In genomic region chr14:55170526-55170925, GRCh38 we compare ENCODE assay signal across 18 cellular contexts. TPM values are rescaled to one million over a fixed set of nuclear protein-coding genes. Genes with fewer than 3 reads are reported as not detected.
DNase-seq lines count a peak whose midpoint lies in the region; ATAC-seq, FAIRE-seq and TF ChIP-seq lines count a peak whose summit lies in the region.
"Had no signal": no experiment of that assay in that cellular context is flagged by ENCODE, and none has a peak within 500 bp of the region (broad histone marks: within the 10 kb centered on the region; RNA-seq: fewer than 3 reads in every experiment).

No MANE protein-coding gene starts in this region.

- H3K4me1 ChIP-seq in SK-N-SH (ENCODE audit: control insufficient read depth in 1 of 2, insufficient read depth in 2 of 2, low read depth in 1 of 2, low read length in 1 of 2) (no peaks in the 10 kb centered on the region), astrocyte (ENCODE audit: insufficient read depth, low read length) (no peaks in the 10 kb centered on the region)
- H3K4me1 ChIP-seq: A549, BE2C, Caco-2, HAP-1 had no signal

- H3K4me1 Mint-ChIP-seq in astrocyte (ENCODE audit: low read depth, unreplicated experiment): no peaks in the 10 kb centered on the region
- no peaks in the 10 kb centered on the region for H3K4me1 Mint-ChIP-seq in activated T-helper 17 cell treated with anti-CD3 and anti-CD28 coated beads, Interleukin-2, amount 50 U/mL, for 72 hours

- H3K4me3 ChIP-seq in SK-N-SH (ENCODE audit: low read depth in 2 of 2, low read length in 1 of 2) (no peak overlapping the region), astrocyte (ENCODE audit: insufficient read depth, low read depth, low read length) (no peak overlapping the region)
- H3K4me3 ChIP-seq: A549, HAP-1 had no signal

- H3K36me3 ChIP-seq in SK-N-SH (replicated peaks in 1 of 2; ENCODE audit: control insufficient read depth in 1 of 2, insufficient read depth in 2 of 2, low read length in 1 of 2) (peaks cover 8 to 27% of the 10 kb centered on the region in 2 experiments), astrocyte (ENCODE audit: insufficient read depth, low read length) (peaks cover 2% of the 10 kb centered on the region)

- H3K79me2 ChIP-seq in SK-N-SH (ENCODE audit: insufficient read depth) (no peaks in the 10 kb centered on the region), astrocyte (ENCODE audit: insufficient read depth, low read length) (no peaks in the 10 kb centered on the region)

- H3K9me3 Mint-ChIP-seq in astrocyte (ENCODE audit: unreplicated experiment): no peaks in the 10 kb centered on the region
- no peaks in the 10 kb centered on the region for H3K9me3 Mint-ChIP-seq in activated T-helper 17 cell treated with anti-CD3 and anti-CD28 coated beads, Interleukin-2, amount 50 U/mL, for 72 hours
- H3K9me3 Mint-ChIP-seq: CD4-positive, CD25-positive, alpha-beta regulatory T cell had no signal

- H2AFZ ChIP-seq in SK-N-SH (ENCODE audit: low read depth): 0 out of 2 replicates have a peak overlapping the region, but pooled peaks have one; percentile 1
- H2AFZ ChIP-seq in astrocyte (ENCODE audit: low read depth, low read length): no peak overlapping the region

- H3K9me3 ChIP-seq in SK-N-SH (no peaks in the 10 kb centered on the region), astrocyte (ENCODE audit: insufficient read depth, low read depth, low read length) (no peaks in the 10 kb centered on the region)
- H3K9me3 ChIP-seq: A549, BE2C, Caco-2, HAP-1 had no signal

- H3K27ac ChIP-seq in SK-N-SH (ENCODE audit: low read depth in 2 of 2, low read length in 1 of 2) (no peak overlapping the region), astrocyte (ENCODE audit: low read depth, low read length) (no peak overlapping the region)
- H3K27ac ChIP-seq: 22Rv1, A549 had no signal

- no peak for ATAC-seq in SK-N-SH treated with all-trans-retinoic acid at 6 μM for 48 hours
- no peak for ATAC-seq in activated T-helper 17 cell treated with anti-CD3 and anti-CD28 coated beads, Interleukin-2, amount 50 U/mL, for 72 hours (replicated peaks)
- no peak for ATAC-seq in HG03520 (IDR thresholded peaks at IDR 0.05; ENCODE audit: unreplicated experiment)
- ATAC-seq: A549 had no signal

- H3K27me3 Mint-ChIP-seq in astrocyte (ENCODE audit: low read depth, unreplicated experiment): no peaks in the 10 kb centered on the region
- H3K27me3 Mint-ChIP-seq in activated T-helper 17 cell treated with anti-CD3 and anti-CD28 coated beads, Interleukin-2, amount 50 U/mL, for 72 hours: no peaks in the 10 kb centered on the region
- H3K27me3 Mint-ChIP-seq: CD4-positive, CD25-positive, alpha-beta regulatory T cell had no signal

- H3F3A ChIP-seq in SK-N-SH (replicated peaks; ENCODE audit: insufficient read depth): no peaks in the 10 kb centered on the region

- no peaks in the 10 kb centered on the region for H3K36me3 Mint-ChIP-seq in astrocyte (ENCODE audit: low read depth, unreplicated experiment)
- H3K36me3 Mint-ChIP-seq in activated T-helper 17 cell treated with anti-CD3 and anti-CD28 coated beads, Interleukin-2, amount 50 U/mL, for 72 hours (ENCODE audit: low read depth): peaks cover 15% of the 10 kb centered on the region
- H3K36me3 Mint-ChIP-seq: CD4-positive, CD25-positive, alpha-beta regulatory T cell had no signal

- no peak for DNase-seq in SK-N-SH
- no peak for DNase-seq in astrocyte (ENCODE audit: low read depth)
- peak; percentile 28 for DNase-seq in fibroblast of peridontal ligament (ENCODE audit: extremely low read depth)
- DNase-seq in OCI-M1 (lab: John Stamatoyannopoulos, UW): no peak
- DNase-seq in globus pallidus (ENCODE audit: low spot score): no peak
- DNase-seq: BE2C; C1 segment of cervical spinal cord; Caco-2; CD4-positive, CD25-positive, alpha-beta regulatory T cell had no signal

- POLR2A ChIA-PET in SK-N-SH (lab: Yijun Ruan, JAX): no interaction called here

- TF ChIP-seq RAD21 in SK-N-SH (IDR thresholded peaks at IDR 0.05; ENCODE audit: low read length): no peak

- CTCF ChIA-PET in SK-N-SH (lab: Yijun Ruan, JAX): interaction anchor here (1.1 to 1.7 kb wide), 3 partner anchors 10 to 119 kb away, joined by 4 to 6 read pairs (median 4); partner anchors contain the start of gene MAPK1IP1L

- no peak for TF ChIP-seq EP300 in SK-N-SH (IDR thresholded peaks at IDR 0.05; ENCODE audit: borderline replicate concordance in 1 of 2, low read depth in 1 of 2, low read length in 1 of 2)

- H3K9me2 ChIP-seq in SK-N-SH: no peaks in the 10 kb centered on the region

- H3K27ac Mint-ChIP-seq in astrocyte (ENCODE audit: unreplicated experiment): no peak overlapping the region
- no peak overlapping the region for H3K27ac Mint-ChIP-seq in activated T-helper 17 cell treated with anti-CD3 and anti-CD28 coated beads, Interleukin-2, amount 50 U/mL, for 72 hours

- H3K4me2 ChIP-seq in SK-N-SH (no peak overlapping the region), astrocyte (ENCODE audit: low read length) (no peak overlapping the region)
- H3K4me2 ChIP-seq: A549 had no signal

- no peaks in the 10 kb centered on the region for H3K27me3 ChIP-seq in SK-N-SH (ENCODE audit: insufficient read depth)
- no peaks in the 10 kb centered on the region for H3K27me3 ChIP-seq in astrocyte (ENCODE audit: insufficient read depth, low read length)
- H3K27me3 ChIP-seq: BE2C had no signal

- no peak overlapping the region for H3K4me3 Mint-ChIP-seq in astrocyte (ENCODE audit: unreplicated experiment)
- no peak overlapping the region for H3K4me3 Mint-ChIP-seq in activated T-helper 17 cell treated with anti-CD3 and anti-CD28 coated beads, Interleukin-2, amount 50 U/mL, for 72 hours
- H3K4me3 Mint-ChIP-seq: CD4-positive, CD25-positive, alpha-beta regulatory T cell had no signal

- peak; percentile 20 for FAIRE-seq in astrocyte (lab: Jason Lieb, UNC)
- FAIRE-seq: G401.6, GM12891, GM19239 had no signal

- TF ChIP-seq CTCF in SK-N-SH (IDR thresholded peaks at IDR 0.05) (no peak), astrocyte (IDR thresholded peaks at IDR 0.05; ENCODE audit: insufficient read depth, low read depth, low read length) (no peak)

- 79% methylated on average over 2 of the region's 2 CpGs for WGBS in SK-N-SH (ENCODE audit: low lambda C conversion rate)

- H4K20me1 ChIP-seq in SK-N-SH (ENCODE audit: insufficient read depth) (no peaks in the 10 kb centered on the region), astrocyte (ENCODE audit: insufficient read depth, low read length) (no peaks in the 10 kb centered on the region)

- H3K9ac ChIP-seq in SK-N-SH (no peak overlapping the region), astrocyte (ENCODE audit: low read length) (no peak overlapping the region)

TF ChIP-seq in SK-N-SH, 30 proteins besides CTCF, POLR2A, EP300 and RAD21:
- no peak for TF ChIP-seq USF1 (IDR thresholded peaks at IDR 0.05; ENCODE audit: borderline replicate concordance, low read depth)
- TF ChIP-seq GABPA (IDR thresholded peaks at IDR 0.05; ENCODE audit: low read depth): no peak
- TF ChIP-seq EZH2phosphoT487 (IDR thresholded peaks at IDR 0.05; ENCODE audit: borderline replicate concordance, low read depth): no peak

TF ChIP-seq in SK-N-SH treated with all-trans-retinoic acid at 6 μM for 48 hours, 23 proteins besides CTCF, POLR2A, EP300 and RAD21 (continues in another document):
- TF ChIP-seq CSRNP3 (CRISPR knock-in tag; IDR thresholded peaks at IDR 0.05) (no peak), TSHZ2 (CRISPR knock-in tag; IDR thresholded peaks at IDR 0.05) (no peak), ZNF70 (CRISPR knock-in tag; IDR thresholded peaks at IDR 0.05) (no peak), TOX (CRISPR knock-in tag; IDR thresholded peaks at IDR 0.05; ENCODE audit: borderline replicate concordance) (no peak)

RNA-seq across cellular contexts. Expression of gene DLGAP5, which starts 20.9 kb away (rescaled TPM):
- 6.2 and 6.4 TPM in 2 replicates for polyA plus RNA-seq in SK-N-SH (2012; rRNA removed)
- 8.8 and 11.0 TPM in 2 replicates for polyA plus RNA-seq in SK-N-SH (2012; cell fraction: cytosol; rRNA removed)
- 2.9 and 7.2 TPM in 2 replicates for polyA plus RNA-seq in SK-N-SH (2012; cell fraction: nucleus; rRNA removed)
- 2.2 and 5.4 TPM in 2 replicates for total RNA-seq in astrocyte
- total RNA-seq in activated T-helper 17 cell treated with anti-CD3 and anti-CD28 coated beads, Interleukin-2, amount 50 U/mL, for 72 hours: 100 to 1,000 TPM in 1 of 2 donors, 10 to 100 TPM in 1; 93.8 to 102 TPM

RNA-seq across cellular contexts. Expression of gene LGALS3, which starts 41.5 kb away (rescaled TPM):
- 59.5 and 59.8 TPM in 2 replicates for polyA plus RNA-seq in SK-N-SH (2012; rRNA removed)
- 50.7 and 56.5 TPM in 2 replicates for polyA plus RNA-seq in SK-N-SH (2012; cell fraction: cytosol; rRNA removed)
- 51.5 and 55.5 TPM in 2 replicates for polyA plus RNA-seq in SK-N-SH (2012; cell fraction: nucleus; rRNA removed)
- 37.4 and 48.3 TPM in 2 replicates for total RNA-seq in astrocyte
- total RNA-seq in activated T-helper 17 cell treated with anti-CD3 and anti-CD28 coated beads, Interleukin-2, amount 50 U/mL, for 72 hours: 100 to 1,000 TPM in 1 of 2 donors, 10 to 100 TPM in 1; 63.4 to 258 TPM

Comparison
In these comparisons a context has a peak if more than half of its experiments do, and no peak if none do; other contexts are left out.
1. RNA of gene DLGAP5, which starts 20.9 kb away (total RNA-seq): 93.8 to 102 TPM in activated T-helper 17 cell treated with anti-CD3 and anti-CD28 coated beads, Interleukin-2, amount 50 U/mL, for 72 hours; 2.2 to 5.4 TPM in astrocyte; every median in the first group is over 10 times any median in the second.